Comparison of ENCODE assay signal across 8 cellular contexts in the genomic region with DNA sequence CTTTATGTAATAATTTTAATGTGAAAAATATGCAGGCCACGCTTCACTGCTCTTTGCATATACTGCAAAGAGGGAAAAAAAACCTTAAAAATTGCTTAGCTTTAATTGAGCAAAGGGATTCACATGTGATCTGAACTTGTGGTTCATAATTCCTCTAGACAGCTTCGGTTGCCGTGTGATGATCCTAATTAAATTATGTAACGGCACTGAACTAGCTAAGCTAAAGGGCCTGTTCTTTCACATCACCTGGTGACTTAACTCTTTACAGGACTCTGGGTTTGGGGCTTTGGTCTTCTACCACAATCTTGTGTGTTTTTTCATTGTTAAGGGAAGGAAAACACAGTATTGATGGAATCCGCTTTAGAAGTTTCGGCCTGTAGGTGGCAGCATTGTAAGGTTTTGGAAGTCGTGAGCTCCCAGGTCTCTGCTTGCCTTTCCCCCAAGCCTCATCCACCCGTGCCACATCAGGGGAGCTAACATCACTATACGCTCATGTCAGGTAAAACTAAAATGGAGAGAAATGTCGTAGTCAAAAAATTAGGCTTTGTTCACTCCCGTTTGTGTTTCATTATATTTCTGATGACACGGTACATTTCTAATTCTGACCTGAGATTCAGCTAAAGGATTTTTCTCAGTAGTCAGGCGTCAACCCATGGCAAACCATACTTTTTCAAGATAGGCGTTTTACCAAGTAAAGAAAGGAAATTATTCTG.
A peak's percentile ranks its signal among the peaks of the same experiment; 100 is the strongest.
DNase-seq lines count a peak whose midpoint lies in the region; ATAC-seq, FAIRE-seq and TF ChIP-seq lines count a peak whose summit lies in the region.

No MANE protein-coding gene starts in this region.

- H3K9me3 ChIP-seq in SK-N-SH: no peaks in the 10 kb centered on the region
- H3K9me3 ChIP-seq in K562 (replicated peaks; ENCODE audit: control insufficient read depth, insufficient read depth, low read depth, low read length): no peaks in the 10 kb centered on the region

- CTCF ChIA-PET in SK-N-SH (lab: Yijun Ruan, JAX) (interaction anchor here (0.6 to 4.1 kb wide), 75 partner anchors 10 to 1382 kb away, joined by 3 to 24 read pairs (median 3); no protein-coding TSS in a partner anchor), K562 (lab: Yijun Ruan, JAX; ENCODE audit: low intra/inter-chr PET ratio) (no interaction called here)

- no peaks in the 10 kb centered on the region for H3K9me2 ChIP-seq in SK-N-SH

- peak; percentile 93 for FAIRE-seq in K562 (lab: Jason Lieb, UNC)

- TF ChIP-seq RAD21 in SK-N-SH (IDR thresholded peaks at IDR 0.05; ENCODE audit: low read length): peak; percentile 93
- peak; percentile 48 to 69 for TF ChIP-seq RAD21 in K562 (CRISPR knock-in tag; conservative IDR thresholded peaks at IDR 0.05 in 1 of 2, IDR thresholded peaks at IDR 0.05 in 1 of 2)

- H2AFZ ChIP-seq in SK-N-SH (ENCODE audit: low read depth) (peak overlapping the region; percentile 31; the same call in 1 of the 2 replicates), K562 (ENCODE audit: low read depth, low read length) (peak overlapping the region; percentile 71)

- ATAC-seq in GM21423 (IDR thresholded peaks at IDR 0.05; ENCODE audit: unreplicated experiment) (peak; percentile 83), K562 (peak; percentile 93), HG03469 (IDR thresholded peaks at IDR 0.05; ENCODE audit: unreplicated experiment) (no peak)

- intact Hi-C loops in K562 (cut with micrococcal nuclease): loop anchor here (2.0 to 10.0 kb wide), 3 partner anchors 233 to 693 kb away; no protein-coding TSS in a partner anchor

- no peaks in the 10 kb centered on the region for H3K27me3 ChIP-seq in SK-N-SH (ENCODE audit: insufficient read depth)
- no peaks in the 10 kb centered on the region for H3K27me3 ChIP-seq in K562 (ENCODE audit: control insufficient read depth in 2 of 2, insufficient read depth in 2 of 2, low read length in 2 of 2)

- H3K27ac ChIP-seq in SK-N-SH (ENCODE audit: low read depth in 2 of 2, low read length in 1 of 2): no peak overlapping the region; a peak in 1 of 4 replicates
- no peak overlapping the region for H3K27ac ChIP-seq in K562 (ENCODE audit: extremely low read depth, low read depth, low read length)

- 29% methylated on average over 14 of the region's 14 CpGs for WGBS in SK-N-SH (ENCODE audit: low lambda C conversion rate)
- 12% methylated on average over 14 of the region's 14 CpGs for WGBS in K562 (ENCODE audit: insufficient coverage, low coverage, missing lambda C conversion rate)

- no peaks in the 10 kb centered on the region for H3K79me2 ChIP-seq in SK-N-SH (ENCODE audit: insufficient read depth)
- H3K79me2 ChIP-seq in K562 (ENCODE audit: control insufficient read depth, insufficient read depth, low read length): no peaks in the 10 kb centered on the region

- DNase-seq in COR-L47 (lab: John Stamatoyannopoulos, UW): peak; percentile 69
- peak; percentile 64 for DNase-seq in NB4 (ENCODE audit: low read depth)
- peak; percentile 55 for DNase-seq in SK-N-SH
- peak; percentile 53 to 79 (median 55) for DNase-seq in K562 (ENCODE audit: extremely low read depth in 1 of 4, low spot score in 3 of 4)
- peak; percentile 71 for DNase-seq in iPS-NIHi11 (ENCODE audit: low spot score)
- peak; percentile 62 for DNase-seq in smooth muscle cell of the brain vasculature (ENCODE audit: low read depth, low spot score)

- H3K36me3 ChIP-seq in SK-N-SH (replicated peaks in 1 of 2; ENCODE audit: control insufficient read depth in 1 of 2, insufficient read depth in 2 of 2, low read length in 1 of 2): no peaks in the 10 kb centered on the region
- H3K36me3 ChIP-seq in K562 (ENCODE audit: control insufficient read depth, insufficient read depth, low read length): no peaks in the 10 kb centered on the region

- no peaks in the 10 kb centered on the region for H4K20me1 ChIP-seq in SK-N-SH (ENCODE audit: insufficient read depth)
- no peaks in the 10 kb centered on the region for H4K20me1 ChIP-seq in K562 (replicated peaks; ENCODE audit: control insufficient read depth, insufficient read depth, low read length)

- TF ChIP-seq CTCF in NB4 (IDR thresholded peaks at IDR 0.05; ENCODE audit: low read depth, low read length) (peak; percentile 62), SK-N-SH (IDR thresholded peaks at IDR 0.05) (peak; percentile 84), K562 (IDR thresholded peaks at IDR 0.05 in 2 of 3, conservative IDR thresholded peaks at IDR 0.05 in 1 of 3; ENCODE audit: insufficient read depth in 2 of 3, low read depth in 1 of 3, low read length in 3 of 3) (peak; percentile 60 to 75 (median 68))

- H3K9ac ChIP-seq in SK-N-SH (no peak overlapping the region), K562 (ENCODE audit: insufficient read depth in 1 of 2, low read depth in 2 of 2, low read length in 2 of 2) (no peak overlapping the region)

- no peak overlapping the region for H3K4me2 ChIP-seq in SK-N-SH
- H3K4me2 ChIP-seq in K562 (ENCODE audit: insufficient read depth, low read length): no peak overlapping the region; the same call in 1 of the 2 replicates

- no peak; a peak in 1 of 4 replicates for TF ChIP-seq EP300 in SK-N-SH (IDR thresholded peaks at IDR 0.05; ENCODE audit: borderline replicate concordance in 1 of 2, low read depth in 1 of 2, low read length in 1 of 2)
- TF ChIP-seq EP300 in K562 (IDR thresholded peaks at IDR 0.05; ENCODE audit: low read length): no peak

- H3K4me3 ChIP-seq in NB4 (ENCODE audit: low read depth, low read length): no peak overlapping the region
- H3K4me3 ChIP-seq in SK-N-SH (ENCODE audit: low read depth in 2 of 2, low read length in 1 of 2): no peak overlapping the region; a peak in 1 of 4 replicates
- no peak overlapping the region for H3K4me3 ChIP-seq in K562

- in situ Hi-C loops in K562 (cut with MboI): no loop called here

- TF ChIP-seq POLR2A in NB4 (IDR thresholded peaks at IDR 0.05; ENCODE audit: extremely low read depth, insufficient read length): no peak
- TF ChIP-seq POLR2A in K562 (conservative IDR thresholded peaks at IDR 0.05): no peak

- no TSS peak for BruUV-seq in K562 (replicated peaks; lab: Mats Ljungman, UMichigan)

- POLR2A ChIA-PET in SK-N-SH (lab: Yijun Ruan, JAX) (no interaction called here), K562 (lab: Yijun Ruan, JAX) (interaction anchor here (0.6 to 1.4 kb wide), 6 partner anchors 10 to 204 kb away, joined by 3 to 6 read pairs (median 4); no protein-coding TSS in a partner anchor)

- H3K9me1 ChIP-seq in K562 (ENCODE audit: control insufficient read depth, insufficient read depth, low read length): no peaks in the 10 kb centered on the region

- H3F3A ChIP-seq in SK-N-SH (replicated peaks; ENCODE audit: insufficient read depth): no peaks in the 10 kb centered on the region

- H3K4me1 ChIP-seq in SK-N-SH (ENCODE audit: control insufficient read depth in 1 of 2, insufficient read depth in 2 of 2, low read depth in 1 of 2, low read length in 1 of 2): peaks cover 0 to 19% of the 10 kb centered on the region in 2 experiments; a peak in 3 of 4 replicates
- no peaks in the 10 kb centered on the region for H3K4me1 ChIP-seq in K562 (replicated peaks in 1 of 2; ENCODE audit: control insufficient read depth in 2 of 2, insufficient read depth in 2 of 2, low read length in 2 of 2)

TF ChIP-seq in SK-N-SH, 30 proteins besides CTCF, POLR2A, EP300 and RAD21:
- TF ChIP-seq SMC3 (IDR thresholded peaks at IDR 0.05; ENCODE audit: low read depth, low read length) (peak; percentile 79), CHD2 (IDR thresholded peaks at IDR 0.05; ENCODE audit: low read length, partially characterized antibody) (peak; percentile 16), RFX5 (IDR thresholded peaks at IDR 0.05; ENCODE audit: low read length) (0 out of 2 replicates have a peak, but pooled peaks have one; percentile 13)
- TF ChIP-seq, protein P1, sequence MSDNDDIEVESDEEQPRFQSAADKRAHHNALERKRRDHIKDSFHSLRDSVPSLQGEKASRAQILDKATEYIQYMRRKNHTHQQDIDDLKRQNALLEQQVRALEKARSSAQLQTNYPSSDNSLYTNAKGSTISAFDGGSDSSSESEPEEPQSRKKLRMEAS (IDR thresholded peaks at IDR 0.05; ENCODE audit: low read depth): no peak

TF ChIP-seq in K562, 482 proteins besides CTCF, POLR2A, EP300 and RAD21 (continues in another document):
- TF ChIP-seq, protein P2, sequence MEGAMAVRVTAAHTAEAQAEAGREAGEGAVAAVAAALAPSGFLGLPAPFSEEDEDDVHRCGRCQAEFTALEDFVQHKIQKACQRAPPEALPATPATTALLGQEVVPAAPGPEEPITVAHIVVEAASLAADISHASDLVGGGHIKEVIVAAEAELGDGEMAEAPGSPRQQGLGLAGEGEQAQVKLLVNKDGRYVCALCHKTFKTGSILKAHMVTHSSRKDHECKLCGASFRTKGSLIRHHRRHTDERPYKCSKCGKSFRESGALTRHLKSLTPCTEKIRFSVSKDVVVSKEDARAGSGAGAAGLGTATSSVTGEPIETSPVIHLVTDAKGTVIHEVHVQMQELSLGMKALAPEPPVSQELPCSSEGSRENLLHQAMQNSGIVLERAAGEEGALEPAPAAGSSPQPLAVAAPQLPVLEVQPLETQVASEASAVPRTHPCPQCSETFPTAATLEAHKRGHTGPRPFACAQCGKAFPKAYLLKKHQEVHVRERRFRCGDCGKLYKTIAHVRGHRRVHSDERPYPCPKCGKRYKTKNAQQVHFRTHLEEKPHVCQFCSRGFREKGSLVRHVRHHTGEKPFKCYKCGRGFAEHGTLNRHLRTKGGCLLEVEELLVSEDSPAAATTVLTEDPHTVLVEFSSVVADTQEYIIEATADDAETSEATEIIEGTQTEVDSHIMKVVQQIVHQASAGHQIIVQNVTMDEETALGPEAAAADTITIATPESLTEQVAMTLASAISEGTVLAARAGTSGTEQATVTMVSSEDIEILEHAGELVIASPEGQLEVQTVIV (CRISPR knock-in tag; IDR thresholded peaks at IDR 0.05; ENCODE audit: borderline replicate concordance): no peak
- TF ChIP-seq MCM5 (IDR thresholded peaks at IDR 0.05; ENCODE audit: low read depth) (no peak), STAG1 (CRISPR knock-in tag; IDR thresholded peaks at IDR 0.05; ENCODE audit: borderline replicate concordance) (0 out of 2 replicates have a peak, but pooled peaks have one; percentile 13), CBFB (CRISPR knock-in tag; IDR thresholded peaks at IDR 0.05) (no peak), SMC3 (conservative IDR thresholded peaks at IDR 0.05; ENCODE audit: insufficient read depth, low read depth, low read length) (peak; percentile 44; the same call in 1 of the 2 replicates), ZEB2 (IDR thresholded peaks at IDR 0.05) (no peak), CBX8 (IDR thresholded peaks at IDR 0.05; ENCODE audit: borderline replicate concordance, extremely low read depth, low read depth, low read length, poor library complexity, severe bottlenecking) (no peak), FOXJ2 (tag; IDR thresholded peaks at IDR 0.05) (no peak), MAFG (tag; conservative IDR thresholded peaks at IDR 0.05) (peak; percentile 48), ZNF780A (CRISPR knock-in tag; IDR thresholded peaks at IDR 0.05) (no peak)
